Comparison of ENCODE assay signal across 8 cellular contexts in genomic region chr19:54463531-54464043, GRCh38. TPM values are rescaled to one million over a fixed set of nuclear protein-coding genes. Genes with fewer than 3 reads are reported as not detected.
DNase-seq lines count a peak whose midpoint lies in the region; FAIRE-seq and TF ChIP-seq lines count a peak whose summit lies in the region.

Gene LENG9, minus strand, starts transcription at chr19:54463778. Its CDS starts 252 bp downstream, at chr19:54463526.

- peaks cover 2% of the 10 kb centered on the region for H3K79me1 ChIP-seq in neuronal stem cell (ENCODE audit: low read depth, low read length)

- H2AFZ ChIP-seq in Loucy (ENCODE audit: low read length): peak within 1 kb of the TSS; percentile 97
- peak within 1 kb of the TSS; percentile 99 for H2AFZ ChIP-seq in neuronal stem cell (ENCODE audit: low read length)

- H3K23ac ChIP-seq in neuronal stem cell (ENCODE audit: low read depth, low read length, poor library complexity): peak within 1 kb of the TSS; percentile 98

- H3K9ac ChIP-seq in Loucy (ENCODE audit: low read depth, low read length, poor library complexity, severe bottlenecking) (peak within 1 kb of the TSS; percentile 83), neuronal stem cell (ENCODE audit: low read depth, low read length, poor library complexity) (peak within 1 kb of the TSS; percentile 99), subcutaneous abdominal adipose tissue (ENCODE audit: low read length in 5 of 5) (peak within 1 kb of the TSS in 4 of 5 donors; percentile 73 to 92 (median 80))

- DNase-seq in G401 (ENCODE audit: low spot score) (peak; percentile 95), H7 (peak; percentile 95), SIG-M5 treated with dmso at 0.1 percent for 504 hours (lab: John Stamatoyannopoulos, UW; ENCODE audit: unreplicated experiment) (peak; percentile 100), frontal cortex (ENCODE audit: low spot score in 2 of 2) (peak; percentile 92), neuronal stem cell (ENCODE audit: low spot score) (peak; percentile 99)
- DNase-seq in activated naive CD4-positive, alpha-beta T cell treated with anti-CD3 and anti-CD28 coated beads for 36 hours: peak; percentile 100

- H3K79me2 ChIP-seq in Loucy (ENCODE audit: insufficient read depth, low read length): no peaks in the 10 kb centered on the region

- H4K8ac ChIP-seq in neuronal stem cell (ENCODE audit: low read depth, low read length): peak within 1 kb of the TSS; percentile 93

- FAIRE-seq in frontal cortex (lab: Jason Lieb, UNC): no peak

- H3K4me1 Mint-ChIP-seq in activated naive CD4-positive, alpha-beta T cell treated with anti-CD3 and anti-CD28 coated beads for 36 hours (ENCODE audit: low read depth): peaks cover 21% of the 10 kb centered on the region

- peaks cover 17% of the 10 kb centered on the region for H3K36me3 Mint-ChIP-seq in activated naive CD4-positive, alpha-beta T cell treated with anti-CD3 and anti-CD28 coated beads for 36 hours (ENCODE audit: low read depth)

- H3K4me3 ChIP-seq in H7 (ENCODE audit: insufficient read depth, low read depth, low read length) (peak within 1 kb of the TSS; percentile 77), Loucy (ENCODE audit: low read length, poor library complexity, severe bottlenecking) (peak within 1 kb of the TSS; percentile 100), neuronal stem cell (ENCODE audit: low read length in 2 of 2) (peak within 1 kb of the TSS; percentile 69 to 92), subcutaneous abdominal adipose tissue (ENCODE audit: low read depth in 1 of 5, low read length in 5 of 5) (peak within 1 kb of the TSS; percentile 64 to 80 (median 70))

- peak within 1 kb of the TSS; percentile 98 for H3K27ac ChIP-seq in neuronal stem cell (replicated peaks; ENCODE audit: low read length)
- H3K27ac ChIP-seq in subcutaneous abdominal adipose tissue (ENCODE audit: low read depth, low read length): peak within 1 kb of the TSS; percentile 88

- intact Hi-C loops in activated naive CD4-positive, alpha-beta T cell treated with anti-CD3 and anti-CD28 coated beads for 36 hours (cut with micrococcal nuclease): loop anchor here (1.0 to 10.0 kb wide), 16 partner anchors 14 to 1659 kb away; partner anchors contain the start of genes BRSK1, CNOT3, FIZ1 and HSPBP1

- WGBS in neuronal stem cell (ENCODE audit: extremely low coverage in 2 of 2, insufficient read length in 2 of 2, insufficient replicate concordance in 1 of 2), 2 donors: no CpG with 5 or more reads among the region's 41 CpGs

- CTCF ChIA-PET in activated naive CD4-positive, alpha-beta T cell treated with anti-CD3 and anti-CD28 coated beads for 36 hours (lab: Charles Lee): interaction anchor here (0.6 to 0.7 kb wide), 5 partner anchors 10 to 365 kb away, joined by 3 to 5 read pairs (median 3); no protein-coding TSS in a partner anchor

- no peak within 1 kb of the TSS for H4K91ac ChIP-seq in neuronal stem cell (ENCODE audit: low read depth, low read length, poor library complexity)

- peak within 1 kb of the TSS; percentile 98 for H3K4ac ChIP-seq in neuronal stem cell (ENCODE audit: low read length)

- peak within 1 kb of the TSS; percentile 98 for H3K18ac ChIP-seq in neuronal stem cell (ENCODE audit: low read length)

- peak within 1 kb of the TSS; percentile 100 for H3K4me2 ChIP-seq in Loucy (ENCODE audit: low read depth, low read length, poor library complexity, severe bottlenecking)
- peak within 1 kb of the TSS; percentile 96 for H3K4me2 ChIP-seq in neuronal stem cell (ENCODE audit: insufficient read depth, low read length, poor library complexity, severe bottlenecking)

- H3K36me3 ChIP-seq in H7 (replicated peaks; ENCODE audit: control insufficient read depth, insufficient read depth, low read length) (peaks cover 8% of the 10 kb centered on the region), Loucy (ENCODE audit: insufficient read depth, low read length) (peaks cover 25% of the 10 kb centered on the region; the same call in 1 of the 2 replicates), neuronal stem cell (replicated peaks in 1 of 2; ENCODE audit: control insufficient read depth in 2 of 2, insufficient read depth in 2 of 2, low read length in 2 of 2) (peaks cover 25 to 36% of the 10 kb centered on the region in 2 donors), subcutaneous abdominal adipose tissue (ENCODE audit: control insufficient read depth in 5 of 5, insufficient read depth in 5 of 5, low read length in 5 of 5) (peaks cover 0 to 35% (median 33%) of the 10 kb centered on the region in 5 donors)

- peak within 1 kb of the TSS; percentile 96 for H3K14ac ChIP-seq in neuronal stem cell (ENCODE audit: low read length)

- H2BK15ac ChIP-seq in neuronal stem cell (ENCODE audit: low read length): peak within 1 kb of the TSS; percentile 78

- H4K20me1 ChIP-seq in Loucy (ENCODE audit: insufficient read depth, low read length, poor library complexity, severe bottlenecking): peaks cover 23% of the 10 kb centered on the region

- H3K9me2 ChIP-seq in Loucy (replicated peaks; ENCODE audit: low read depth, low read length): no peaks in the 10 kb centered on the region

- peak within 1 kb of the TSS; percentile 84 for H3K4me3 Mint-ChIP-seq in activated naive CD4-positive, alpha-beta T cell treated with anti-CD3 and anti-CD28 coated beads for 36 hours

- peaks cover 5% of the 10 kb centered on the region; the same call in 1 of the 2 replicates for H3F3A ChIP-seq in Loucy (ENCODE audit: low read depth)

- peak within 1 kb of the TSS; percentile 97 for H2AK5ac ChIP-seq in neuronal stem cell (ENCODE audit: low read depth, low read length)

- TF ChIP-seq CTCF in Loucy (conservative IDR thresholded peaks at IDR 0.05; ENCODE audit: low read length): no peak

- peak within 1 kb of the TSS; percentile 35 for H2BK120ac ChIP-seq in neuronal stem cell (ENCODE audit: low read depth, low read length)

- H3K4me1 ChIP-seq in Loucy (ENCODE audit: insufficient read depth, low read length, poor library complexity, severe bottlenecking) (peaks cover 8% of the 10 kb centered on the region), neuronal stem cell (ENCODE audit: control insufficient read depth in 2 of 2, insufficient read depth in 1 of 2, low read depth in 1 of 2, low read length in 2 of 2) (peaks cover 2 to 3% of the 10 kb centered on the region in 2 donors), subcutaneous abdominal adipose tissue (ENCODE audit: control insufficient read depth in 5 of 5, insufficient read depth in 5 of 5, low read length in 5 of 5) (peaks cover 0 to 44% (median 36%) of the 10 kb centered on the region in 5 donors)

- in situ Hi-C loops in G401 (cut with HindIII; ENCODE audit: low sequenced_read_pairs): no loop called here

- no peaks in the 10 kb centered on the region for H3K9me3 Mint-ChIP-seq in activated naive CD4-positive, alpha-beta T cell treated with anti-CD3 and anti-CD28 coated beads for 36 hours

- peak within 1 kb of the TSS; percentile 92 for H3K27ac Mint-ChIP-seq in activated naive CD4-positive, alpha-beta T cell treated with anti-CD3 and anti-CD28 coated beads for 36 hours

- peak within 1 kb of the TSS; percentile 94 for H2BK5ac ChIP-seq in neuronal stem cell (ENCODE audit: low read length)

- H3K27me3 Mint-ChIP-seq in activated naive CD4-positive, alpha-beta T cell treated with anti-CD3 and anti-CD28 coated beads for 36 hours (ENCODE audit: low read depth): peaks cover 13% of the 10 kb centered on the region

- peak within 1 kb of the TSS; percentile 7 for H2BK12ac ChIP-seq in neuronal stem cell (ENCODE audit: low read length)

- H3K9me3 ChIP-seq in Loucy (ENCODE audit: insufficient read depth, low read depth, low read length) (no peaks in the 10 kb centered on the region), neuronal stem cell (replicated peaks in 1 of 2; ENCODE audit: control insufficient read depth in 2 of 2, insufficient read depth in 1 of 2, low read depth in 1 of 2, low read length in 2 of 2) (no peaks in the 10 kb centered on the region), subcutaneous abdominal adipose tissue (ENCODE audit: control insufficient read depth in 5 of 5, low read length in 5 of 5) (no peaks in the 10 kb centered on the region)

- H3K27me3 ChIP-seq in H7 (ENCODE audit: control insufficient read depth, insufficient read depth, low read length) (peaks cover 7% of the 10 kb centered on the region), Loucy (ENCODE audit: insufficient read depth, low read length, poor library complexity, severe bottlenecking) (no peaks in the 10 kb centered on the region), neuronal stem cell (ENCODE audit: control insufficient read depth in 3 of 3, insufficient read depth in 3 of 3, low read depth in 1 of 3, low read length in 3 of 3) (peaks cover 0 to 6% (median 0%) of the 10 kb centered on the region in 3 experiments), subcutaneous abdominal adipose tissue (ENCODE audit: control insufficient read depth in 5 of 5, insufficient read depth in 4 of 5, low read length in 5 of 5) (no peaks in the 10 kb centered on the region)

RNA-seq across cellular contexts. Expression of gene LENG9, which starts in this region (rescaled TPM):
- total RNA-seq in G401 (2014; rRNA removed; shearing (Covaris generic)): 20.6 and 20.7 TPM in 2 replicates
- 3.5 and 7.9 TPM in 2 replicates for total RNA-seq in H7 (2014; rRNA removed; shearing (Covaris generic))
- 1 to 10 TPM; 5.7 to 7.1 TPM for total RNA-seq in activated naive CD4-positive, alpha-beta T cell treated with anti-CD3 and anti-CD28 coated beads for 36 hours
- total RNA-seq in frontal cortex: 4.5 TPM
- 1.3 TPM for polyA plus RNA-seq in neuronal stem cell (2013, experiment 1 of 2)
- 0.91 TPM for polyA plus RNA-seq in neuronal stem cell (2013, experiment 2 of 2)

Comparison
In these comparisons a context has a peak if more than half of its experiments do, and no peak if none do; other contexts are left out.
1. Peak in every context shown above with its lines: DNase-seq, H3K4me3 ChIP-seq and H3K27ac ChIP-seq.